Comparison of ENCODE assay signal across 1 cellular context in the genomic region with DNA sequence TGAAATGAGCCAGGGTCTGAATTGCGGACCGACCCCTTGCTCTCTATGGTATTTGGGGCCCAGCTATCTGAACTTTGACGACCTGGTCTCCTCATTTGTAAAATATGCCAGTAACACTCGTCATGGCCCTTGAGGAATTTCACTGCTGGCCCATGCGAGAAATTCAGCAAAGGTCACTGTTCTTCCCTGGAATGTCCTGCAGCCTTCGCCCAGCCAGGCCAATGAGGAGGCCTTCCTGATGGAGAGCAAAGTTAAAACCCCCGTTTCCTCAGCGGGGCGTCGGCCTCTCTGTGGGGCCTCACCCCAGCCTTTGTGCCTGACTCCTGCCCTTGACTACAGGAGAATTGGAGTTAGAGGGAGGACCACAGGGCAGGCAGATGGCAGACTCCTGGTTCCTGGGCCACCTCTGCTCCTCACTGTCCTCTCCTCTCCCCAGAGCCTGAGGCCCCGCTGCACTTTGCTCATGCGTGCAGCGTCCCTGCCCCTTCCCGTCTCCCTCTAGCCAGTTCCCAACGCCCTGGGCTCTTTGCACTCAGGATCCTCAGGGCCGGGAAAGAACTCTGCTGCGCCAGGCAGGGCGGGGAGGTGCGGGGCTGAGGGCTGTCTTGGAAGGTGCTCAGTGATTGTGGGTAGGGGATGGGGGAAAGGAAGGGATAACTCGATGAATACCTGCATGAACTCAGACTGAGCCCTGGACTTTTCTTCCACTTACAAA.
TF ChIP-seq lines count a peak whose summit lies in the region.

No MANE protein-coding gene starts in this region.

TF ChIP-seq in HepG2, 621 proteins besides CTCF, POLR2A, EP300 and RAD21 (continued from another document):
- TF ChIP-seq, protein P1, sequence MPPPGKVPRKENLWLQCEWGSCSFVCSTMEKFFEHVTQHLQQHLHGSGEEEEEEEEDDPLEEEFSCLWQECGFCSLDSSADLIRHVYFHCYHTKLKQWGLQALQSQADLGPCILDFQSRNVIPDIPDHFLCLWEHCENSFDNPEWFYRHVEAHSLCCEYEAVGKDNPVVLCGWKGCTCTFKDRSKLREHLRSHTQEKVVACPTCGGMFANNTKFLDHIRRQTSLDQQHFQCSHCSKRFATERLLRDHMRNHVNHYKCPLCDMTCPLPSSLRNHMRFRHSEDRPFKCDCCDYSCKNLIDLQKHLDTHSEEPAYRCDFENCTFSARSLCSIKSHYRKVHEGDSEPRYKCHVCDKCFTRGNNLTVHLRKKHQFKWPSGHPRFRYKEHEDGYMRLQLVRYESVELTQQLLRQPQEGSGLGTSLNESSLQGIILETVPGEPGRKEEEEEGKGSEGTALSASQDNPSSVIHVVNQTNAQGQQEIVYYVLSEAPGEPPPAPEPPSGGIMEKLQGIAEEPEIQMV (CRISPR knock-in tag; IDR thresholded peaks at IDR 0.05; ENCODE audit: low read depth) = no peak
- TF ChIP-seq ZSCAN31 (CRISPR knock-in tag; IDR thresholded peaks at IDR 0.05; ENCODE audit: low read depth) (no peak), MLLT10 (CRISPR knock-in tag; IDR thresholded peaks at IDR 0.05) (no peak), RORA (CRISPR knock-in tag; IDR thresholded peaks at IDR 0.05) (no peak), PLRG1 (conservative IDR thresholded peaks at IDR 0.05) (no peak), ZNF678 (CRISPR knock-in tag; IDR thresholded peaks at IDR 0.05) (no peak), ZNF12 (CRISPR knock-in tag; IDR thresholded peaks at IDR 0.05) (no peak), GZF1 (CRISPR knock-in tag; IDR thresholded peaks at IDR 0.05) (no peak), ZMYM2 (CRISPR knock-in tag; IDR thresholded peaks at IDR 0.05) (no peak)
- TF ChIP-seq, protein P2, sequence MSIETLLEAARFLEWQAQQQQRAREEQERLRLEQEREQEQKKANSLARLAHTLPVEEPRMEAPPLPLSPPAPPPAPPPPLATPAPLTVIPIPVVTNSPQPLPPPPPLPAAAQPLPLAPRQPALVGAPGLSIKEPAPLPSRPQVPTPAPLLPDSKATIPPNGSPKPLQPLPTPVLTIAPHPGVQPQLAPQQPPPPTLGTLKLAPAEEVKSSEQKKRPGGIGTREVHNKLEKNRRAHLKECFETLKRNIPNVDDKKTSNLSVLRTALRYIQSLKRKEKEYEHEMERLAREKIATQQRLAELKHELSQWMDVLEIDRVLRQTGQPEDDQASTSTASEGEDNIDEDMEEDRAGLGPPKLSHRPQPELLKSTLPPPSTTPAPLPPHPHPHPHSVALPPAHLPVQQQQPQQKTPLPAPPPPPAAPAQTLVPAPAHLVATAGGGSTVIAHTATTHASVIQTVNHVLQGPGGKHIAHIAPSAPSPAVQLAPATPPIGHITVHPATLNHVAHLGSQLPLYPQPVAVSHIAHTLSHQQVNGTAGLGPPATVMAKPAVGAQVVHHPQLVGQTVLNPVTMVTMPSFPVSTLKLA (IDR thresholded peaks at IDR 0.05) = no peak
- TF ChIP-seq, protein P3, sequence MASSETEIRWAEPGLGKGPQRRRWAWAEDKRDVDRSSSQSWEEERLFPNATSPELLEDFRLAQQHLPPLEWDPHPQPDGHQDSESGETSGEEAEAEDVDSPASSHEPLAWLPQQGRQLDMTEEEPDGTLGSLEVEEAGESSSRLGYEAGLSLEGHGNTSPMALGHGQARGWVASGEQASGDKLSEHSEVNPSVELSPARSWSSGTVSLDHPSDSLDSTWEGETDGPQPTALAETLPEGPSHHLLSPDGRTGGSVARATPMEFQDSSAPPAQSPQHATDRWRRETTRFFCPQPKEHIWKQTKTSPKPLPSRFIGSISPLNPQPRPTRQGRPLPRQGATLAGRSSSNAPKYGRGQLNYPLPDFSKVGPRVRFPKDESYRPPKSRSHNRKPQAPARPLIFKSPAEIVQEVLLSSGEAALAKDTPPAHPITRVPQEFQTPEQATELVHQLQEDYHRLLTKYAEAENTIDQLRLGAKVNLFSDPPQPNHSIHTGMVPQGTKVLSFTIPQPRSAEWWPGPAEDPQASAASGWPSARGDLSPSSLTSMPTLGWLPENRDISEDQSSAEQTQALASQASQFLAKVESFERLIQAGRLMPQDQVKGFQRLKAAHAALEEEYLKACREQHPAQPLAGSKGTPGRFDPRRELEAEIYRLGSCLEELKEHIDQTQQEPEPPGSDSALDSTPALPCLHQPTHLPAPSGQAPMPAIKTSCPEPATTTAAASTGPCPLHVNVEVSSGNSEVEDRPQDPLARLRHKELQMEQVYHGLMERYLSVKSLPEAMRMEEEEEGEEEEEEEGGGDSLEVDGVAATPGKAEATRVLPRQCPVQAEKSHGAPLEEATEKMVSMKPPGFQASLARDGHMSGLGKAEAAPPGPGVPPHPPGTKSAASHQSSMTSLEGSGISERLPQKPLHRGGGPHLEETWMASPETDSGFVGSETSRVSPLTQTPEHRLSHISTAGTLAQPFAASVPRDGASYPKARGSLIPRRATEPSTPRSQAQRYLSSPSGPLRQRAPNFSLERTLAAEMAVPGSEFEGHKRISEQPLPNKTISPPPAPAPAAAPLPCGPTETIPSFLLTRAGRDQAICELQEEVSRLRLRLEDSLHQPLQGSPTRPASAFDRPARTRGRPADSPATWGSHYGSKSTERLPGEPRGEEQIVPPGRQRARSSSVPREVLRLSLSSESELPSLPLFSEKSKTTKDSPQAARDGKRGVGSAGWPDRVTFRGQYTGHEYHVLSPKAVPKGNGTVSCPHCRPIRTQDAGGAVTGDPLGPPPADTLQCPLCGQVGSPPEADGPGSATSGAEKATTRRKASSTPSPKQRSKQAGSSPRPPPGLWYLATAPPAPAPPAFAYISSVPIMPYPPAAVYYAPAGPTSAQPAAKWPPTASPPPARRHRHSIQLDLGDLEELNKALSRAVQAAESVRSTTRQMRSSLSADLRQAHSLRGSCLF (CRISPR knock-in tag; IDR thresholded peaks at IDR 0.05; ENCODE audit: borderline replicate concordance) = no peak
- TF ChIP-seq, protein P4, sequence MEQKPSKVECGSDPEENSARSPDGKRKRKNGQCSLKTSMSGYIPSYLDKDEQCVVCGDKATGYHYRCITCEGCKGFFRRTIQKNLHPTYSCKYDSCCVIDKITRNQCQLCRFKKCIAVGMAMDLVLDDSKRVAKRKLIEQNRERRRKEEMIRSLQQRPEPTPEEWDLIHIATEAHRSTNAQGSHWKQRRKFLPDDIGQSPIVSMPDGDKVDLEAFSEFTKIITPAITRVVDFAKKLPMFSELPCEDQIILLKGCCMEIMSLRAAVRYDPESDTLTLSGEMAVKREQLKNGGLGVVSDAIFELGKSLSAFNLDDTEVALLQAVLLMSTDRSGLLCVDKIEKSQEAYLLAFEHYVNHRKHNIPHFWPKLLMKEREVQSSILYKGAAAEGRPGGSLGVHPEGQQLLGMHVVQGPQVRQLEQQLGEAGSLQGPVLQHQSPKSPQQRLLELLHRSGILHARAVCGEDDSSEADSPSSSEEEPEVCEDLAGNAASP (CRISPR knock-in tag; IDR thresholded peaks at IDR 0.05; ENCODE audit: borderline replicate concordance) = no peak
- TF ChIP-seq, protein P5, sequence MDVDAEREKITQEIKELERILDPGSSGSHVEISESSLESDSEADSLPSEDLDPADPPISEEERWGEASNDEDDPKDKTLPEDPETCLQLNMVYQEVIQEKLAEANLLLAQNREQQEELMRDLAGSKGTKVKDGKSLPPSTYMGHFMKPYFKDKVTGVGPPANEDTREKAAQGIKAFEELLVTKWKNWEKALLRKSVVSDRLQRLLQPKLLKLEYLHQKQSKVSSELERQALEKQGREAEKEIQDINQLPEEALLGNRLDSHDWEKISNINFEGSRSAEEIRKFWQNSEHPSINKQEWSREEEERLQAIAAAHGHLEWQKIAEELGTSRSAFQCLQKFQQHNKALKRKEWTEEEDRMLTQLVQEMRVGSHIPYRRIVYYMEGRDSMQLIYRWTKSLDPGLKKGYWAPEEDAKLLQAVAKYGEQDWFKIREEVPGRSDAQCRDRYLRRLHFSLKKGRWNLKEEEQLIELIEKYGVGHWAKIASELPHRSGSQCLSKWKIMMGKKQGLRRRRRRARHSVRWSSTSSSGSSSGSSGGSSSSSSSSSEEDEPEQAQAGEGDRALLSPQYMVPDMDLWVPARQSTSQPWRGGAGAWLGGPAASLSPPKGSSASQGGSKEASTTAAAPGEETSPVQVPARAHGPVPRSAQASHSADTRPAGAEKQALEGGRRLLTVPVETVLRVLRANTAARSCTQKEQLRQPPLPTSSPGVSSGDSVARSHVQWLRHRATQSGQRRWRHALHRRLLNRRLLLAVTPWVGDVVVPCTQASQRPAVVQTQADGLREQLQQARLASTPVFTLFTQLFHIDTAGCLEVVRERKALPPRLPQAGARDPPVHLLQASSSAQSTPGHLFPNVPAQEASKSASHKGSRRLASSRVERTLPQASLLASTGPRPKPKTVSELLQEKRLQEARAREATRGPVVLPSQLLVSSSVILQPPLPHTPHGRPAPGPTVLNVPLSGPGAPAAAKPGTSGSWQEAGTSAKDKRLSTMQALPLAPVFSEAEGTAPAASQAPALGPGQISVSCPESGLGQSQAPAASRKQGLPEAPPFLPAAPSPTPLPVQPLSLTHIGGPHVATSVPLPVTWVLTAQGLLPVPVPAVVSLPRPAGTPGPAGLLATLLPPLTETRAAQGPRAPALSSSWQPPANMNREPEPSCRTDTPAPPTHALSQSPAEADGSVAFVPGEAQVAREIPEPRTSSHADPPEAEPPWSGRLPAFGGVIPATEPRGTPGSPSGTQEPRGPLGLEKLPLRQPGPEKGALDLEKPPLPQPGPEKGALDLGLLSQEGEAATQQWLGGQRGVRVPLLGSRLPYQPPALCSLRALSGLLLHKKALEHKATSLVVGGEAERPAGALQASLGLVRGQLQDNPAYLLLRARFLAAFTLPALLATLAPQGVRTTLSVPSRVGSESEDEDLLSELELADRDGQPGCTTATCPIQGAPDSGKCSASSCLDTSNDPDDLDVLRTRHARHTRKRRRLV (CRISPR knock-in tag; IDR thresholded peaks at IDR 0.05) = no peak
